Comparison of ENCODE assay signal across 19 cellular contexts in the genomic region with DNA sequence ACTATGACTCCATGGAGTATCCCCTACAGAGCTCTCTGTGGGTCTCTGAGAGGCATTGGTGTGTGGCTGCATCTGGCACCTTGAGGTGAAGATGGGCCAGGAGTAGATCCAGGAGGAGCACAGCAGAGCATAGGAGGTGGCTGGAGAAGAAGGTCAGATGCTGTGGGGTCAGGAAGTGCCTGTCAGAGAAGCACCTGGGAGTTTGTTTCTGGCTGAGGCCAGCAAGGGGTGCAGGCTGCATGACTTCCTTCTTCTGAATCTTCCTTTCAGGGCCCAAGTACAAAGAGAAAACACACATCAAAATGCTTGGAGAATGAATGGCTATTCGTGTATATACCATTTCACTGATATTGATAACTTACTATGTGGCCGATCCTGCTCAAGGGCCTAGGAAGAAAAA. TPM values are rescaled to one million over a fixed set of nuclear protein-coding genes. Genes with fewer than 3 reads are reported as not detected.
DNase-seq lines count a peak whose midpoint lies in the region; ATAC-seq and TF ChIP-seq lines count a peak whose summit lies in the region.
"Had no signal": no experiment of that assay in that cellular context is flagged by ENCODE, and none has a peak within 500 bp of the region (broad histone marks: within the 10 kb centered on the region; RNA-seq: fewer than 3 reads in every experiment).

No MANE protein-coding gene starts in this region.

- intact Hi-C loops in left ventricle myocardium inferior (cut with micrococcal nuclease) (no loop called here), Right ventricle myocardium superior (cut with DNase I) (no loop called here), posterior cingulate gyrus (cut with DNase I) (no loop called here)

- H3K9me3 ChIP-seq in left ventricle myocardium inferior (replicated peaks): no peaks in the 10 kb centered on the region
- no peaks in the 10 kb centered on the region for H3K9me3 ChIP-seq in thymus (ENCODE audit: control insufficient read depth)
- H3K9me3 ChIP-seq: ascending aorta, pancreas, tibial artery had no signal

- DNase-seq in left ventricle myocardium inferior (no peak), Right ventricle myocardium superior (no peak), Kasumi-1 (lab: John Stamatoyannopoulos, UW) (peak; percentile 37 to 52), brain microvascular endothelial cell (no peak), posterior cingulate gyrus (no peak), NCI-H82 treated with DMSO at 0.1 percent for 48 hours (lab: John Stamatoyannopoulos, UW; ENCODE audit: unreplicated experiment) (no peak)
- DNase-seq: activated CD4-positive, alpha-beta T cell treated with anti-CD3 and anti-CD28 coated beads, Interleukin-2, amount 10 ng/mL, durations not matched to agents 7 days and 5 days; activated naive CD4-positive, alpha-beta T cell treated with anti-CD3 and anti-CD28 coated beads, Interleukin-2, amount 50 U/mL, for 16 hours; endodermal cell; NCI-H146; tibial artery had no signal

- H3K4me3 ChIP-seq in left ventricle myocardium inferior (no peak overlapping the region), brain microvascular endothelial cell (ENCODE audit: low read depth, low read length) (no peak overlapping the region), thymus (ENCODE audit: low read length) (no peak overlapping the region)
- H3K4me3 ChIP-seq: ascending aorta, pancreas, tibial artery had no signal

- in situ Hi-C loops in brain microvascular endothelial cell (cut with HindIII; ENCODE audit: low pct_ligation_motif_present, low sequenced_read_pairs): no loop called here

- H3K36me3 ChIP-seq in left ventricle myocardium inferior: no peaks in the 10 kb centered on the region
- H3K36me3 ChIP-seq in brain microvascular endothelial cell (replicated peaks): no peaks in the 10 kb centered on the region
- H3K36me3 ChIP-seq in thymus (ENCODE audit: control insufficient read depth, insufficient read depth): no peaks in the 10 kb centered on the region
- H3K36me3 ChIP-seq: ascending aorta, pancreas, tibial artery had no signal

- H3K27ac ChIP-seq in left ventricle myocardium inferior (replicated peaks): peak overlapping the region; percentile 41
- peak overlapping the region; percentile 15 for H3K27ac ChIP-seq in brain microvascular endothelial cell
- peak overlapping the region; percentile 68 for H3K27ac ChIP-seq in thymus (ENCODE audit: low read depth)
- H3K27ac ChIP-seq: ascending aorta, pancreas, tibial artery had no signal

- peaks cover 64% of the 10 kb centered on the region for H3K4me1 ChIP-seq in left ventricle myocardium inferior
- H3K4me1 ChIP-seq in thymus (ENCODE audit: control insufficient read depth, insufficient read depth, low read length): peaks cover 16% of the 10 kb centered on the region
- H3K4me1 ChIP-seq: pancreas, tibial artery had no signal

- H3K27me3 ChIP-seq in left ventricle myocardium inferior (ENCODE audit: low read depth): no peaks in the 10 kb centered on the region
- H3K27me3 ChIP-seq in brain microvascular endothelial cell (replicated peaks): no peaks in the 10 kb centered on the region
- no peaks in the 10 kb centered on the region for H3K27me3 ChIP-seq in thymus (ENCODE audit: control insufficient read depth, insufficient read depth)
- H3K27me3 ChIP-seq: ascending aorta, pancreas, tibial artery had no signal

- no peak for ATAC-seq in Right ventricle myocardium superior (ENCODE audit: poor library complexity)
- no peak for ATAC-seq in GM21723 (IDR thresholded peaks at IDR 0.05; ENCODE audit: unreplicated experiment)
- ATAC-seq: sciatic nerve had no signal

- TF ChIP-seq CTCF in left ventricle myocardium inferior (IDR thresholded peaks at IDR 0.05; ENCODE audit: borderline replicate concordance) (no peak), brain microvascular endothelial cell (IDR thresholded peaks at IDR 0.05; ENCODE audit: low read depth, low read length, missing control alignments) (no peak)

- WGBS in thymus: 53% methylated on average over 2 of the region's 2 CpGs

RNA-seq across cellular contexts. Expression of a gene that starts 39.0 kb away (rescaled TPM):
- total RNA-seq in left ventricle myocardium inferior (13.8 TPM), Right ventricle myocardium superior (16.0 TPM)
- polyA plus RNA-seq in thymus: 12.3 TPM

RNA-seq across cellular contexts. Expression of a gene that starts 53.2 kb away (rescaled TPM):
- total RNA-seq in left ventricle myocardium inferior: not detected
- not detected for total RNA-seq in Right ventricle myocardium superior
- polyA plus RNA-seq in thymus: 0.23 TPM
- total RNA-seq: activated CD4-positive, alpha-beta T cell treated with anti-CD3 and anti-CD28 coated beads, Interleukin-2, amount 10 ng/mL, durations not matched to agents 7 days and 5 days; ascending aorta; endodermal cell; fibroblast of lung; H1; mammary epithelial cell; sciatic nerve had no signal
- polyA plus RNA-seq: fibroblast of lung, H1, mammary epithelial cell had no signal

Comparison
In these comparisons a context has a peak if more than half of its experiments do, and no peak if none do; other contexts are left out.
1. DNase-seq: peak in Kasumi-1 (2 of 2); none in left ventricle myocardium inferior (single experiment), Right ventricle myocardium superior (single experiment), brain microvascular endothelial cell (single experiment), posterior cingulate gyrus (0 of 10) and NCI-H82 treated with DMSO at 0.1 percent for 48 hours (single experiment).
2. H3K27ac ChIP-seq: peak in every context shown above with its lines; median percentile 68 in thymus; 41 in left ventricle myocardium inferior; 15 in brain microvascular endothelial cell.